In genomic region chr1:26296340-26297056, GRCh38 we compare ENCODE assay signal across 18 cellular contexts. TPM values are rescaled to one million over a fixed set of nuclear protein-coding genes. Genes with fewer than 3 reads are reported as not detected.
DNase-seq lines count a peak whose midpoint lies in the region; ATAC-seq, FAIRE-seq and TF ChIP-seq lines count a peak whose summit lies in the region.
"Had no signal": no experiment of that assay in that cellular context is flagged by ENCODE, and none has a peak within 500 bp of the region (broad histone marks: within the 10 kb centered on the region; RNA-seq: fewer than 3 reads in every experiment).

No MANE protein-coding gene starts in this region.

- peaks cover 30% of the 10 kb centered on the region for H3K4me1 Mint-ChIP-seq in activated CD8-positive, alpha-beta T cell treated with anti-CD3 and anti-CD28 coated beads, Interleukin-2, amount 10 ng/mL, durations not matched to agents 7 days and 5 days (ENCODE audit: low read depth)
- peaks cover 11% of the 10 kb centered on the region for H3K4me1 Mint-ChIP-seq in activated CD8-positive, alpha-beta T cell treated with anti-CD3 and anti-CD28 coated beads for 36 hours (ENCODE audit: low read depth)
- H3K4me1 Mint-ChIP-seq in stimulated activated effector memory CD8-positive, alpha-beta T cell treated with anti-CD3 and anti-CD28 coated beads, Interleukin-12 subunit alpha, Interleukin-12 subunit beta, amount 100 ng/mL, for 72 hours, result peaks cover 34% of the 10 kb centered on the region

- TF ChIP-seq POLR2A in body of pancreas (IDR thresholded peaks at IDR 0.05), result no peak

- no peak for TF ChIP-seq CTCF in activated CD8-positive, alpha-beta T cell treated with anti-CD3 and anti-CD28 coated beads for 36 hours (IDR thresholded peaks at IDR 0.05)
- TF ChIP-seq CTCF in RWPE1 (conservative IDR thresholded peaks at IDR 0.05; ENCODE audit: low read depth), result no peak
- TF ChIP-seq CTCF in body of pancreas (IDR thresholded peaks at IDR 0.05), result no peak

- POLR2A ChIA-PET in activated CD8-positive, alpha-beta T cell treated with anti-CD3 and anti-CD28 coated beads, Interleukin-2, amount 10 ng/mL, durations not matched to agents 7 days and 5 days (lab: Charles Lee), result interaction anchor here (1.2 to 6.2 kb wide), 2 partner anchors 8 to 10 kb away, joined by 3 to 40 read pairs; partner anchors contain the start of gene UBXN11
- POLR2A ChIA-PET in activated CD8-positive, alpha-beta T cell treated with anti-CD3 and anti-CD28 coated beads for 36 hours (lab: Charles Lee), result interaction anchor here (0.8 to 6.8 kb wide), 4 partner anchors 7 to 49 kb away, joined by 3 to 44 read pairs (median 6); partner anchors contain the start of gene UBXN11
- POLR2A ChIA-PET in RWPE1 (lab: Yijun Ruan, JAX; ENCODE audit: low non-redundant PET), result no interaction called here

- peak overlapping the region; percentile 25 for H3K27ac Mint-ChIP-seq in activated CD8-positive, alpha-beta T cell treated with anti-CD3 and anti-CD28 coated beads, Interleukin-2, amount 10 ng/mL, durations not matched to agents 7 days and 5 days
- H3K27ac Mint-ChIP-seq in activated CD8-positive, alpha-beta T cell treated with anti-CD3 and anti-CD28 coated beads for 36 hours, result no peak overlapping the region
- H3K27ac Mint-ChIP-seq in stimulated activated effector memory CD8-positive, alpha-beta T cell treated with anti-CD3 and anti-CD28 coated beads, Interleukin-12 subunit alpha, Interleukin-12 subunit beta, amount 100 ng/mL, for 72 hours, result peak overlapping the region; percentile 71
- H3K27ac Mint-ChIP-seq: CD8-positive, alpha-beta T cell had no signal

- H3K9me3 ChIP-seq in body of pancreas, result no peaks in the 10 kb centered on the region

- DNase-seq in activated CD8-positive, alpha-beta T cell treated with anti-CD3 and anti-CD28 coated beads, Interleukin-2, amount 10 ng/mL, durations not matched to agents 7 days and 5 days, result no peak
- no peak for DNase-seq in activated CD8-positive, alpha-beta T cell treated with anti-CD3 and anti-CD28 coated beads for 36 hours
- DNase-seq in RWPE1 (ENCODE audit: low spot score) (no peak), islet precursor cell (peak; percentile 47), body of pancreas (no peak), T-helper 2 cell (no peak), urothelium cell line (ENCODE audit: low spot score) (no peak)
- DNase-seq in stimulated activated effector memory CD8-positive, alpha-beta T cell treated with anti-CD3 and anti-CD28 coated beads, Interleukin-12 subunit alpha, Interleukin-12 subunit beta, amount 100 ng/mL, for 72 hours (ENCODE audit: low spot score in 2 of 2), result no peak
- DNase-seq: CD8-positive, alpha-beta T cell; GF-D8; KG1; NCI-H1092; NCI-H1694; NCI-H69; NK-92 treated with Interleukin-12 subunit alpha and Interleukin-12 subunit beta, amount 100 ng/mL, for 24 hours had no signal

- H3K27ac ChIP-seq in RWPE1 (peak overlapping the region; percentile 18; the same call in 1 of the 2 replicates), body of pancreas (no peak overlapping the region)

- H3K4me1 ChIP-seq in body of pancreas, result no peaks in the 10 kb centered on the region

- no peaks in the 10 kb centered on the region for H3K36me3 ChIP-seq in body of pancreas (replicated peaks in 1 of 2; ENCODE audit: insufficient read depth in 1 of 2, low read depth in 2 of 2)

- no peak for ATAC-seq in activated CD8-positive, alpha-beta T cell treated with anti-CD3 and anti-CD28 coated beads, Interleukin-2, amount 10 ng/mL, durations not matched to agents 7 days and 5 days
- ATAC-seq in activated CD8-positive, alpha-beta T cell treated with anti-CD3 and anti-CD28 coated beads for 36 hours, result no peak
- no peak for ATAC-seq in stimulated activated effector memory CD8-positive, alpha-beta T cell treated with anti-CD3 and anti-CD28 coated beads, Interleukin-12 subunit alpha, Interleukin-12 subunit beta, amount 100 ng/mL, for 72 hours
- no peak for ATAC-seq in body of pancreas
- ATAC-seq: CD8-positive, alpha-beta T cell had no signal

- intact Hi-C loops in activated CD8-positive, alpha-beta T cell treated with anti-CD3 and anti-CD28 coated beads for 36 hours (cut with micrococcal nuclease), result no loop called here
- intact Hi-C loops in body of pancreas (cut with DNase I), result no loop called here

- H3K9me3 Mint-ChIP-seq in activated CD8-positive, alpha-beta T cell treated with anti-CD3 and anti-CD28 coated beads, Interleukin-2, amount 10 ng/mL, durations not matched to agents 7 days and 5 days (ENCODE audit: insufficient read depth), result no peaks in the 10 kb centered on the region
- H3K9me3 Mint-ChIP-seq in activated CD8-positive, alpha-beta T cell treated with anti-CD3 and anti-CD28 coated beads for 36 hours, result no peaks in the 10 kb centered on the region
- H3K9me3 Mint-ChIP-seq in stimulated activated effector memory CD8-positive, alpha-beta T cell treated with anti-CD3 and anti-CD28 coated beads, Interleukin-12 subunit alpha, Interleukin-12 subunit beta, amount 100 ng/mL, for 72 hours, result no peaks in the 10 kb centered on the region
- H3K9me3 Mint-ChIP-seq: CD8-positive, alpha-beta T cell had no signal

- no peaks in the 10 kb centered on the region for H3K27me3 Mint-ChIP-seq in activated CD8-positive, alpha-beta T cell treated with anti-CD3 and anti-CD28 coated beads, Interleukin-2, amount 10 ng/mL, durations not matched to agents 7 days and 5 days (ENCODE audit: low read depth)
- H3K27me3 Mint-ChIP-seq in activated CD8-positive, alpha-beta T cell treated with anti-CD3 and anti-CD28 coated beads for 36 hours, result no peaks in the 10 kb centered on the region

- no peak overlapping the region for H3K4me3 ChIP-seq in body of pancreas

- 77 to 87% methylated on average over 7 to 16 of the region's 16 CpGs for WGBS in body of pancreas, 2 donors

- no peaks in the 10 kb centered on the region for H3K27me3 ChIP-seq in body of pancreas

- CTCF ChIA-PET in activated CD8-positive, alpha-beta T cell treated with anti-CD3 and anti-CD28 coated beads, Interleukin-2, amount 10 ng/mL, durations not matched to agents 7 days and 5 days (lab: Charles Lee), result interaction anchor here (1.2 to 1.7 kb wide), 2 partner anchors 21 to 25 kb away, joined by 3 to 4 read pairs; partner anchors contain the start of gene CD52
- CTCF ChIA-PET in activated CD8-positive, alpha-beta T cell treated with anti-CD3 and anti-CD28 coated beads for 36 hours (lab: Charles Lee), result interaction anchor here (0.9 to 2.2 kb wide), 4 partner anchors 10 to 25 kb away, joined by 3 to 5 read pairs (median 4); partner anchors contain the start of gene UBXN11
- CTCF ChIA-PET in RWPE1 (lab: Yijun Ruan, JAX), result interaction anchor here (0.7 to 2.3 kb wide), 3 partner anchors 10 to 133 kb away, joined by 4 to 10 read pairs (median 9); no protein-coding TSS in a partner anchor

- FAIRE-seq in urothelium cell line (lab: Jason Lieb, UNC), result no peak
- FAIRE-seq: H1 had no signal

- peaks cover 27% of the 10 kb centered on the region for H3K36me3 Mint-ChIP-seq in activated CD8-positive, alpha-beta T cell treated with anti-CD3 and anti-CD28 coated beads, Interleukin-2, amount 10 ng/mL, durations not matched to agents 7 days and 5 days (ENCODE audit: low read depth)
- peaks cover 9% of the 10 kb centered on the region for H3K36me3 Mint-ChIP-seq in activated CD8-positive, alpha-beta T cell treated with anti-CD3 and anti-CD28 coated beads for 36 hours (ENCODE audit: low read depth)
- peaks cover 10% of the 10 kb centered on the region for H3K36me3 Mint-ChIP-seq in stimulated activated effector memory CD8-positive, alpha-beta T cell treated with anti-CD3 and anti-CD28 coated beads, Interleukin-12 subunit alpha, Interleukin-12 subunit beta, amount 100 ng/mL, for 72 hours

- no peak overlapping the region for H3K4me3 Mint-ChIP-seq in activated CD8-positive, alpha-beta T cell treated with anti-CD3 and anti-CD28 coated beads, Interleukin-2, amount 10 ng/mL, durations not matched to agents 7 days and 5 days
- H3K4me3 Mint-ChIP-seq in activated CD8-positive, alpha-beta T cell treated with anti-CD3 and anti-CD28 coated beads for 36 hours, result no peak overlapping the region
- no peak overlapping the region for H3K4me3 Mint-ChIP-seq in stimulated activated effector memory CD8-positive, alpha-beta T cell treated with anti-CD3 and anti-CD28 coated beads, Interleukin-12 subunit alpha, Interleukin-12 subunit beta, amount 100 ng/mL, for 72 hours
- H3K4me3 Mint-ChIP-seq: CD8-positive, alpha-beta T cell had no signal

RNA-seq across cellular contexts. Expression of gene UBXN11, which starts 9.9 kb away (rescaled TPM):
- 10 to 100 TPM; 34.4 to 40.9 TPM for total RNA-seq in activated CD8-positive, alpha-beta T cell treated with anti-CD3 and anti-CD28 coated beads, Interleukin-2, amount 10 ng/mL, durations not matched to agents 7 days and 5 days
- total RNA-seq in activated CD8-positive, alpha-beta T cell treated with anti-CD3 and anti-CD28 coated beads for 36 hours, result 10 to 100 TPM; 24.9 to 26.0 TPM
- total RNA-seq in body of pancreas, result 10 to 100 TPM; 12.2 to 14.8 TPM

RNA-seq across cellular contexts. Expression of gene SH3BGRL3, which starts 16.6 kb away (rescaled TPM):
- total RNA-seq in activated CD8-positive, alpha-beta T cell treated with anti-CD3 and anti-CD28 coated beads, Interleukin-2, amount 10 ng/mL, durations not matched to agents 7 days and 5 days, result 100 to 1,000 TPM; 795 to 814 TPM
- 100 to 1,000 TPM; 309 to 316 TPM for total RNA-seq in activated CD8-positive, alpha-beta T cell treated with anti-CD3 and anti-CD28 coated beads for 36 hours
- total RNA-seq in body of pancreas, result 10 to 100 TPM; 38.2 to 43.1 TPM

RNA-seq across cellular contexts. Expression of gene CD52, which starts 21.3 kb away (rescaled TPM):
- 1,000 to 10,000 TPM; 1,112 to 1,180 TPM for total RNA-seq in activated CD8-positive, alpha-beta T cell treated with anti-CD3 and anti-CD28 coated beads, Interleukin-2, amount 10 ng/mL, durations not matched to agents 7 days and 5 days
- 100 to 1,000 TPM; 324 to 344 TPM for total RNA-seq in activated CD8-positive, alpha-beta T cell treated with anti-CD3 and anti-CD28 coated beads for 36 hours
- total RNA-seq in body of pancreas, result not detected
- total RNA-seq: A172, M059J had no signal

RNA-seq across cellular contexts. Expression of gene CRYBG2, which starts 57.4 kb away (rescaled TPM):
- 1 to 10 TPM; 7.6 to 8.7 TPM for total RNA-seq in activated CD8-positive, alpha-beta T cell treated with anti-CD3 and anti-CD28 coated beads, Interleukin-2, amount 10 ng/mL, durations not matched to agents 7 days and 5 days
- total RNA-seq in activated CD8-positive, alpha-beta T cell treated with anti-CD3 and anti-CD28 coated beads for 36 hours, result 1 to 10 TPM; 4.5 to 6.4 TPM
- total RNA-seq in body of pancreas, result 1 to 10 TPM in 1 of 2 donors, not detected in 1; 3.6 TPM

Comparison
In these comparisons a context has a peak if more than half of its experiments do, and no peak if none do; other contexts are left out.
1. RNA of gene SH3BGRL3, which starts 16.6 kb away (total RNA-seq): 795 to 814 TPM in activated CD8-positive, alpha-beta T cell treated with anti-CD3 and anti-CD28 coated beads, Interleukin-2, amount 10 ng/mL, durations not matched to agents 7 days and 5 days and 309 to 316 TPM in activated CD8-positive, alpha-beta T cell treated with anti-CD3 and anti-CD28 coated beads for 36 hours; 38.2 to 43.1 TPM in body of pancreas; every median in the first group is over 4 times any median in the second.
2. RNA of gene CD52, which starts 21.3 kb away (total RNA-seq): 1,112 to 1,180 TPM in activated CD8-positive, alpha-beta T cell treated with anti-CD3 and anti-CD28 coated beads, Interleukin-2, amount 10 ng/mL, durations not matched to agents 7 days and 5 days and 324 to 344 TPM in activated CD8-positive, alpha-beta T cell treated with anti-CD3 and anti-CD28 coated beads for 36 hours; not detected in body of pancreas; every median in the first group is over 100 times any median in the second.